11 cellular contexts compared by ENCODE assay signal in the genomic region with DNA sequence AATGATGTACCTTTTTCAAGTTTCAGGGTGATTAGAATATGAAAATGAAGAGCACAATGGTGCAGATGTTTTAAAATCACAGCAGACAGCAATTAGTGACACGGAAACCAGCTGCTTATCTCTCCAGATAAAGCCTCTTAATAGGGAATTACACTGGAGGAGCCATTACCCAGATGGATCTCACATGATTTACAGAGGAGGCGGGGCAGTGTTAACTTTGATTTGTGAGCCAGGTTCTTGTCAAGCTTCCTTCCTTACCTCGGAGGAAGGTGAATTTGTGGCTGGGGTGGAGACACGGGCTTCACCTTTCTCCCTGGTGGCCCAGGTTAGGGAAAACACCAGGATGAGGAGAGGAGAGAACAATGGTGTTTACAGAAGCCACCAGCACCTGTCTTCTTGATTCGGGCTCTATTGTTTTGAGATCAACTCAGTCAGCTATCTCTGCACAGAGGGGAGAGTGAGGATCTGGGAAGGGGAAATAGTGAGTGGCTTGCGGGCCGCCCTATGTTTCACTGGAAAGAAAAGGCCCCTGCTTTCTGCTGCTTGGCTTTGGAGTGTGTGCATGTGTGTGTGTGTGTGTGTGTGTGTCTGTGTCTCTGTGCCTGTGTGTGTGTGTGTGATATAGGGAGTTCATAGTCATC.
DNase-seq lines count a peak whose midpoint lies in the region; ATAC-seq and TF ChIP-seq lines count a peak whose summit lies in the region.
"Had no signal": no experiment of that assay in that cellular context is flagged by ENCODE, and none has a peak within 500 bp of the region (broad histone marks: within the 10 kb centered on the region; RNA-seq: fewer than 3 reads in every experiment).

No MANE protein-coding gene starts in this region.

- H3K27ac ChIP-seq in breast epithelium = no peak overlapping the region

- no peaks in the 10 kb centered on the region for H3K9me3 Mint-ChIP-seq in MCF 10A (ENCODE audit: unreplicated experiment)

- H3K9me3 ChIP-seq in breast epithelium = peaks cover 4 to 5% of the 10 kb centered on the region in 2 donors

- H3K36me3 ChIP-seq in breast epithelium = no peaks in the 10 kb centered on the region

- CTCF ChIA-PET in MCF 10A (lab: Yijun Ruan, JAX) = no interaction called here

- H3K36me3 Mint-ChIP-seq in MCF 10A (ENCODE audit: insufficient read depth, unreplicated experiment) = no peaks in the 10 kb centered on the region

- intact Hi-C loops in MCF 10A (cut with micrococcal nuclease) (no loop called here), breast epithelium (cut with DNase I; ENCODE audit: low total_unique reads) (no loop called here)

- BruUV-seq in MCF 10A (replicated peaks; lab: Mats Ljungman, UMichigan) = no TSS peak

- H3K4me3 ChIP-seq in breast epithelium = no peak overlapping the region

- no peak for ATAC-seq in HG03571 (IDR thresholded peaks at IDR 0.05; ENCODE audit: unreplicated experiment)

- H3K27ac Mint-ChIP-seq in MCF 10A (ENCODE audit: low read depth, unreplicated experiment) = peak overlapping the region; percentile 5

- H3K27me3 ChIP-seq in breast epithelium = no peaks in the 10 kb centered on the region

- no peaks in the 10 kb centered on the region for H3K27me3 Mint-ChIP-seq in MCF 10A (ENCODE audit: insufficient read depth, unreplicated experiment)

- no peak overlapping the region for H3K4me3 Mint-ChIP-seq in MCF 10A (ENCODE audit: unreplicated experiment)

- POLR2A ChIA-PET in MCF 10A (lab: Yijun Ruan, JAX) = no interaction called here

- DNase-seq in MCF 10A (ENCODE audit: unreplicated experiment) (no peak), breast epithelium (ENCODE audit: low spot score in 2 of 2) (no peak), NCI-H748 (lab: John Stamatoyannopoulos, UW; ENCODE audit: unreplicated experiment) (peak; percentile 100), iPS-NIHi11 (ENCODE audit: low spot score) (peak; percentile 20), SIG-M5 (lab: John Stamatoyannopoulos, UW) (no peak), NOMO-1 treated with DMSO at 0.1 percent for 48 hours (lab: John Stamatoyannopoulos, UW; ENCODE audit: unreplicated experiment) (no peak), RKO (ENCODE audit: low spot score) (no peak)
- DNase-seq: hypothalamus, NCI-H1694 treated with DMSO at 0.1 percent for 48 hours, SW 1271 had no signal

- no peak for TF ChIP-seq POLR2A in breast epithelium (IDR thresholded peaks at IDR 0.05)

- H3K4me1 ChIP-seq in breast epithelium = no peaks in the 10 kb centered on the region

- no peak for TF ChIP-seq CTCF in MCF 10A (IDR thresholded peaks at IDR 0.05; ENCODE audit: unreplicated experiment)
- TF ChIP-seq CTCF in breast epithelium (IDR thresholded peaks at IDR 0.05) = no peak

- H3K4me1 Mint-ChIP-seq in MCF 10A (ENCODE audit: insufficient read depth, unreplicated experiment) = peaks cover 14% of the 10 kb centered on the region

Comparison
In these comparisons a context has a peak if more than half of its experiments do, and no peak if none do; other contexts are left out.
1. DNase-seq: peak in NCI-H748 (single experiment) and iPS-NIHi11 (single experiment); none in MCF 10A (single experiment), breast epithelium (0 of 2), SIG-M5 (single experiment), NOMO-1 treated with DMSO at 0.1 percent for 48 hours (single experiment) and RKO (single experiment).